1 cellular context compared by ENCODE assay signal in genomic region chr6:116247285-116247684, GRCh38.
TF ChIP-seq lines count a peak whose summit lies in the region.

No MANE protein-coding gene starts in this region.

TF ChIP-seq in IMR-90, 13 proteins besides CTCF, POLR2A, EP300 and RAD21:
- TF ChIP-seq RCOR1 (IDR thresholded peaks at IDR 0.05; ENCODE audit: insufficient replicate concordance, low read length) (no peak), CEBPB (IDR thresholded peaks at IDR 0.05; ENCODE audit: low read depth, low read length) (no peak), MAFK (IDR thresholded peaks at IDR 0.05; ENCODE audit: low read depth, low read length) (no peak), MAZ (IDR thresholded peaks at IDR 0.05; ENCODE audit: borderline replicate concordance, low read depth, low read length) (no peak), USF2 (IDR thresholded peaks at IDR 0.05; ENCODE audit: low read depth, low read length) (no peak), CHD1 (IDR thresholded peaks at IDR 0.05; ENCODE audit: low read depth, low read length) (no peak), NFE2L2 (IDR thresholded peaks at IDR 0.05; ENCODE audit: low read depth, low read length) (no peak), SMC3 (IDR thresholded peaks at IDR 0.05; ENCODE audit: low read depth, low read length) (no peak), RFX5 (IDR thresholded peaks at IDR 0.05; ENCODE audit: low read depth, low read length) (no peak), ELK1 (IDR thresholded peaks at IDR 0.05; ENCODE audit: borderline replicate concordance, low read depth, low read length) (no peak), BHLHE40 (IDR thresholded peaks at IDR 0.05; ENCODE audit: low read depth, low read length) (no peak), MXI1 (IDR thresholded peaks at IDR 0.05; ENCODE audit: borderline replicate concordance, low read depth, low read length) (no peak), FOS (IDR thresholded peaks at IDR 0.05; ENCODE audit: low read depth, low read length) (no peak)
